ENCODE assay signal across 8 cellular contexts in the genomic region with DNA sequence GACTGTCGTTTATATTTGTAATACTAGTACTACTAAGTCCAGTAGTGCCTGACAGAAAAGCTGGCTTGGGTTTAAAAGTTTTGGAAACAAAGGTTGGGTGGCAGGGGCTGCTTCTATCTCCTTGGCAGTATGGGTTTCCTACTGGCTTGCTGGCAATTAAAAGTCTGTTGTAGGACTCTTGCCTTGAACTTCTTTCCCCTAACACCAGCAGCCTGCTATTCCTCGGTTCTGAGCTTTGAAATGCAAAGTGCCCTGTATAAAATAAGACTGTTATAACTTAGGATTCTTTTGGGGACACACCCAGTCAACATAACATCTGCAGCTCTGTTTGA. TPM values are rescaled to one million over a fixed set of nuclear protein-coding genes. Genes with fewer than 3 reads are reported as not detected.
DNase-seq lines count a peak whose midpoint lies in the region; ATAC-seq lines count a peak whose summit lies in the region.

No MANE protein-coding gene starts in this region.

- peaks cover 43% of the 10 kb centered on the region for H3K4me1 Mint-ChIP-seq in activated CD4-positive, alpha-beta memory T cell treated with anti-CD3 and anti-CD28 coated beads for 36 hours (ENCODE audit: low read depth)
- peaks cover 46% of the 10 kb centered on the region for H3K4me1 Mint-ChIP-seq in stimulated activated memory B cell treated with anti-CD40 and anti-IgM and Interleukin-4, amounts not matched to agents 10 μg/mL and 1 μg/mL and 100 μg/mL, for 72 hours

- no peaks in the 10 kb centered on the region for H3K27me3 Mint-ChIP-seq in activated CD4-positive, alpha-beta memory T cell treated with anti-CD3 and anti-CD28 coated beads for 36 hours
- no peaks in the 10 kb centered on the region for H3K27me3 Mint-ChIP-seq in stimulated activated memory B cell treated with anti-CD40 and anti-IgM and Interleukin-4, amounts not matched to agents 10 μg/mL and 1 μg/mL and 100 μg/mL, for 72 hours

- no peak for ATAC-seq in stimulated activated memory B cell treated with anti-CD40 and anti-IgM and Interleukin-4, amounts not matched to agents 10 μg/mL and 1 μg/mL and 100 μg/mL, for 72 hours
- ATAC-seq in HG03469 (IDR thresholded peaks at IDR 0.05; ENCODE audit: unreplicated experiment): no peak

- H3K36me3 Mint-ChIP-seq in activated CD4-positive, alpha-beta memory T cell treated with anti-CD3 and anti-CD28 coated beads for 36 hours: peaks cover 2% of the 10 kb centered on the region
- no peaks in the 10 kb centered on the region for H3K36me3 Mint-ChIP-seq in stimulated activated memory B cell treated with anti-CD40 and anti-IgM and Interleukin-4, amounts not matched to agents 10 μg/mL and 1 μg/mL and 100 μg/mL, for 72 hours

- intact Hi-C loops in activated CD4-positive, alpha-beta memory T cell treated with anti-CD3 and anti-CD28 coated beads for 36 hours (cut with micrococcal nuclease): loop anchor here (2.0 to 10.0 kb wide), 4 partner anchors 33 to 393 kb away; partner anchors contain the start of genes LIPT2 and PGM2L1

- POLR2A ChIA-PET in activated CD4-positive, alpha-beta memory T cell treated with anti-CD3 and anti-CD28 coated beads for 36 hours (lab: Charles Lee): interaction anchor here (0.9 to 1.5 kb wide), 2 partner anchors 31 to 33 kb away, joined by 3 read pairs; no protein-coding TSS in a partner anchor

- DNase-seq in DMS53 (lab: John Stamatoyannopoulos, UW) (peak; percentile 54), DMS53 treated with DMSO at 0.1 percent for 48 hours (lab: John Stamatoyannopoulos, UW; ENCODE audit: unreplicated experiment) (no peak), epidermal melanocyte (ENCODE audit: insufficient read length, low spot score) (no peak), GM19240 (ENCODE audit: insufficient read length, low spot score) (no peak)
- DNase-seq in activated CD4-positive, alpha-beta memory T cell treated with anti-CD3 and anti-CD28 coated beads for 36 hours: no peak

- peak overlapping the region; percentile 50 for H3K27ac Mint-ChIP-seq in activated CD4-positive, alpha-beta memory T cell treated with anti-CD3 and anti-CD28 coated beads for 36 hours
- peak overlapping the region; percentile 96 for H3K27ac Mint-ChIP-seq in stimulated activated memory B cell treated with anti-CD40 and anti-IgM and Interleukin-4, amounts not matched to agents 10 μg/mL and 1 μg/mL and 100 μg/mL, for 72 hours

- no peaks in the 10 kb centered on the region for H3K9me3 Mint-ChIP-seq in activated CD4-positive, alpha-beta memory T cell treated with anti-CD3 and anti-CD28 coated beads for 36 hours
- H3K9me3 Mint-ChIP-seq in stimulated activated memory B cell treated with anti-CD40 and anti-IgM and Interleukin-4, amounts not matched to agents 10 μg/mL and 1 μg/mL and 100 μg/mL, for 72 hours: no peaks in the 10 kb centered on the region

- CTCF ChIA-PET in activated CD4-positive, alpha-beta memory T cell treated with anti-CD3 and anti-CD28 coated beads for 36 hours (lab: Charles Lee): interaction anchor here (3.6 kb wide), 1 partner anchor 10 kb away, joined by 23 read pairs; no protein-coding TSS in a partner anchor

- H3K4me3 Mint-ChIP-seq in activated CD4-positive, alpha-beta memory T cell treated with anti-CD3 and anti-CD28 coated beads for 36 hours: peak overlapping the region; percentile 91
- H3K4me3 Mint-ChIP-seq in stimulated activated memory B cell treated with anti-CD40 and anti-IgM and Interleukin-4, amounts not matched to agents 10 μg/mL and 1 μg/mL and 100 μg/mL, for 72 hours: peak overlapping the region; percentile 81

- H3K4me3 ChIP-seq in iPS-11a (ENCODE audit: low read depth, low read length): peak overlapping the region; percentile 65

RNA-seq across cellular contexts. Expression of gene RNF169, which starts 1.3 kb away (rescaled TPM):
- total RNA-seq in activated CD4-positive, alpha-beta memory T cell treated with anti-CD3 and anti-CD28 coated beads for 36 hours: 10 to 100 TPM; 14.3 to 14.9 TPM

RNA-seq across cellular contexts. Expression of gene CHRDL2, which starts 18.7 kb away (rescaled TPM):
- total RNA-seq in activated CD4-positive, alpha-beta memory T cell treated with anti-CD3 and anti-CD28 coated beads for 36 hours: not detected
